ENCODE assay signal across 19 cellular contexts in the genomic region with DNA sequence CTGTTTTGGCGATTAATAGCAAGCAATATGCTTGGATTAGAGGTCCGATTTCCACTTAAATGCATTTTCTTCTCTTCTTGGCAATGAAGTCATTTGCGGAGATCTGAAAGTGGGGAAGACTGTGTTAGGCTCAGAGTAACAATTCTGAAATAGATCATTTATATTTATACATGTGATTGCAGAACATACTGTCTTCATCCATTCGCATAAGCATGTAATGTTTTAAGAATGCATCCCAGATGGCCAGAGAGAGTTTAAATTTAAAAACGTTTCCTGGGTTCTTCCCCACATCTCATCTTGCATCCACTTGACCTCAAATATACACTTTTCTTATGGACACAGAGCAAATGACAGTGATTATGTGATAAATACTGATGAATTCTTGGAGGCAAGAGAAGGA. TPM values are rescaled to one million over a fixed set of nuclear protein-coding genes. Genes with fewer than 3 reads are reported as not detected.
DNase-seq lines count a peak whose midpoint lies in the region; ATAC-seq, FAIRE-seq and TF ChIP-seq lines count a peak whose summit lies in the region.
"Had no signal": no experiment of that assay in that cellular context is flagged by ENCODE, and none has a peak within 500 bp of the region (broad histone marks: within the 10 kb centered on the region; RNA-seq: fewer than 3 reads in every experiment).

No MANE protein-coding gene starts in this region.

- H3K4me2 ChIP-seq in HepG2 (ENCODE audit: low read depth, low read length), result no peak overlapping the region
- H3K4me2 ChIP-seq in GM12878 (ENCODE audit: control insufficient read depth, insufficient read depth), result no peak overlapping the region
- H3K4me2 ChIP-seq in neural progenitor cell, result no peak overlapping the region
- H3K4me2 ChIP-seq in osteoblast (ENCODE audit: insufficient read depth, low read length), result no peak overlapping the region
- H3K4me2 ChIP-seq: PC-9 had no signal

- H3K27me3 Mint-ChIP-seq in natural killer cell (ENCODE audit: low read depth in 2 of 2), result no peaks in the 10 kb centered on the region
- H3K27me3 Mint-ChIP-seq in neural progenitor cell (ENCODE audit: insufficient read depth, low read depth), result peaks cover 2% of the 10 kb centered on the region
- H3K27me3 Mint-ChIP-seq: CD4-positive, alpha-beta memory T cell had no signal

- H3K4me3 ChIP-seq in liver (ENCODE audit: low read depth in 1 of 3, low read length in 3 of 3), result peak overlapping the region; percentile 66 to 74 (median 71)
- no peak overlapping the region for H3K4me3 ChIP-seq in HepG2 (replicated peaks in 1 of 3; ENCODE audit: insufficient read depth in 1 of 3, low read depth in 2 of 3, low read length in 3 of 3)
- no peak overlapping the region for H3K4me3 ChIP-seq in GM12878
- no peak overlapping the region for H3K4me3 ChIP-seq in neural progenitor cell
- H3K4me3 ChIP-seq in osteoblast (ENCODE audit: insufficient read depth, low read length), result no peak overlapping the region
- H3K4me3 ChIP-seq: K562, PC-9 had no signal

- no peaks in the 10 kb centered on the region for H4K20me1 ChIP-seq in HepG2 (ENCODE audit: insufficient read depth, low read length)
- H4K20me1 ChIP-seq in GM12878 (ENCODE audit: control insufficient read depth, insufficient read depth), result no peaks in the 10 kb centered on the region
- H4K20me1 ChIP-seq in neural progenitor cell (ENCODE audit: low read depth), result no peaks in the 10 kb centered on the region
- H4K20me1 ChIP-seq in osteoblast (ENCODE audit: insufficient read depth, low read length), result no peaks in the 10 kb centered on the region

- peak overlapping the region; percentile 91 to 93 for H3K27ac ChIP-seq in liver (ENCODE audit: low read depth in 1 of 2, low read length in 2 of 2)
- H3K27ac ChIP-seq in HepG2 (ENCODE audit: extremely low read length, insufficient read depth, low read length), result no peak overlapping the region
- H3K27ac ChIP-seq in GM12878 (ENCODE audit: control insufficient read depth, insufficient read depth), result no peak overlapping the region
- no peak overlapping the region for H3K27ac ChIP-seq in neural progenitor cell
- H3K27ac ChIP-seq in osteoblast (ENCODE audit: low read depth, low read length), result no peak overlapping the region
- H3K27ac ChIP-seq: PC-9 had no signal

- no peak for FAIRE-seq in HepG2 (lab: Jason Lieb, UNC)
- FAIRE-seq in GM12878 (lab: Jason Lieb, UNC), result no peak
- FAIRE-seq: D721Med, H1, K562 had no signal

- BruUV-seq in HepG2 (replicated peaks; lab: Mats Ljungman, UMichigan) (no TSS peak), GM12878 (replicated peaks; lab: Mats Ljungman, UMichigan) (no TSS peak)

- H3K9me3 Mint-ChIP-seq in natural killer cell (no peaks in the 10 kb centered on the region), neural progenitor cell (no peaks in the 10 kb centered on the region)
- H3K9me3 Mint-ChIP-seq: CD4-positive, alpha-beta memory T cell had no signal

- DNase-seq in HepG2 (ENCODE audit: low spot score) (no peak), GM12878 (ENCODE audit: low read depth, low spot score) (no peak), natural killer cell (no peak), neural progenitor cell (ENCODE audit: low spot score) (no peak), osteoblast (ENCODE audit: insufficient read length, low spot score, missing footprints) (no peak)
- DNase-seq: BE2C; CD4-positive, alpha-beta memory T cell; DMS79 treated with DMSO at 0.1 percent for 48 hours; GDM1; NCI-H1048; NCI-H226; NCI-H69; NK-92 treated with Interleukin-12 subunit alpha and Interleukin-12 subunit beta, amount 100 ng/mL, for 24 hours; PC-9 had no signal

- POLR2A ChIA-PET in HepG2 (lab: Yijun Ruan, JAX), result no interaction called here
- POLR2A ChIA-PET in GM12878 (lab: Charles Lee), result no interaction called here

- in situ Hi-C loops in HepG2 (cut with HindIII; ENCODE audit: extremely low pct_ligation_motif_present, low pct_unique_long_range_greater_than_20kb), result no loop called here
- in situ Hi-C loops in GM12878 (cut with MboI), result no loop called here

- no peak for TF ChIP-seq RAD21 in liver (IDR thresholded peaks at IDR 0.05)
- TF ChIP-seq RAD21 in HepG2 (CRISPR knock-in tag; IDR thresholded peaks at IDR 0.05), result no peak
- TF ChIP-seq RAD21 in GM12878 (IDR thresholded peaks at IDR 0.05; ENCODE audit: insufficient read depth, low read depth, low read length), result no peak

- WGBS in liver, result 38% methylated on average over 5 of the region's 5 CpGs
- WGBS in HepG2 (ENCODE audit: low lambda C conversion rate), result 86% methylated on average over 5 of the region's 5 CpGs
- WGBS in GM12878 (ENCODE audit: insufficient coverage, insufficient replicate concordance, low lambda C conversion rate, missing lambda C conversion rate), result 79% methylated on average over 5 of the region's 5 CpGs

- CTCF ChIA-PET in HepG2 (lab: Yijun Ruan, JAX; ENCODE audit: low intra/inter-chr PET ratio, low total read pairs) (no interaction called here), GM12878 (lab: Yijun Ruan, JAX) (no interaction called here)

- peaks cover 0 to 4% (median 2%) of the 10 kb centered on the region in 4 donors for H3K36me3 ChIP-seq in liver (ENCODE audit: control insufficient read depth in 4 of 4, insufficient read depth in 3 of 4, low read depth in 1 of 4, low read length in 3 of 4)
- peaks cover 1 to 10% of the 10 kb centered on the region in 2 experiments; a peak in 2 of 5 replicates for H3K36me3 ChIP-seq in HepG2 (replicated peaks in 1 of 2; ENCODE audit: control insufficient read depth in 1 of 2, insufficient read depth in 2 of 2, low read length in 2 of 2)
- H3K36me3 ChIP-seq in GM12878 (ENCODE audit: control insufficient read depth in 2 of 2, insufficient read depth in 2 of 2, low read length in 1 of 2), result peaks cover 0 to 25% of the 10 kb centered on the region in 2 experiments; a peak in 2 of 4 replicates
- no peaks in the 10 kb centered on the region for H3K36me3 ChIP-seq in neural progenitor cell
- H3K36me3 ChIP-seq in osteoblast (ENCODE audit: insufficient read depth, low read length), result peaks cover 70% of the 10 kb centered on the region
- H3K36me3 ChIP-seq: BE2C had no signal

- H3K9me3 ChIP-seq in liver (ENCODE audit: control insufficient read depth in 4 of 4, low read length in 3 of 4) (no peaks in the 10 kb centered on the region), HepG2 (ENCODE audit: low read length) (no peaks in the 10 kb centered on the region), GM12878 (replicated peaks; ENCODE audit: control insufficient read depth, insufficient read depth, low read length) (no peaks in the 10 kb centered on the region), neural progenitor cell (ENCODE audit: low read depth) (no peaks in the 10 kb centered on the region), osteoblast (ENCODE audit: low read depth, low read length) (no peaks in the 10 kb centered on the region)
- H3K9me3 ChIP-seq: BE2C had no signal

- intact Hi-C loops in HepG2 (cut with micrococcal nuclease; ENCODE audit: unreplicated experiment) (no loop called here), GM12878 (cut with micrococcal nuclease; ENCODE audit: unreplicated experiment) (no loop called here), natural killer cell (cut with micrococcal nuclease) (no loop called here)

- H3K4me1 Mint-ChIP-seq in natural killer cell, result peaks cover 0 to 8% of the 10 kb centered on the region in 2 donors
- H3K4me1 Mint-ChIP-seq in neural progenitor cell, result peaks cover 9% of the 10 kb centered on the region
- H3K4me1 Mint-ChIP-seq: CD4-positive, alpha-beta memory T cell had no signal

- RAD21 ChIA-PET in GM12878 (lab: Charles Lee; ENCODE audit: unreplicated experiment), result no interaction called here

- H3K79me2 ChIP-seq in HepG2 (ENCODE audit: insufficient read depth, low read length), result no peaks in the 10 kb centered on the region
- no peaks in the 10 kb centered on the region for H3K79me2 ChIP-seq in GM12878 (ENCODE audit: control insufficient read depth, insufficient read depth, low read length)
- no peaks in the 10 kb centered on the region for H3K79me2 ChIP-seq in neural progenitor cell (ENCODE audit: low read depth)
- no peaks in the 10 kb centered on the region for H3K79me2 ChIP-seq in osteoblast (ENCODE audit: insufficient read depth, low read length)

- SMC1A ChIA-PET in GM12878 (lab: Charles Lee; ENCODE audit: uncharacterized antibody, unreplicated experiment), result no interaction called here

- no peak overlapping the region for H3K4me3 Mint-ChIP-seq in natural killer cell
- no peak overlapping the region for H3K4me3 Mint-ChIP-seq in neural progenitor cell
- H3K4me3 Mint-ChIP-seq: CD4-positive, alpha-beta memory T cell had no signal

- TF ChIP-seq EP300 in HepG2 (IDR thresholded peaks at IDR 0.05; ENCODE audit: low read depth in 2 of 2, low read length in 2 of 2), result no peak
- no peak for TF ChIP-seq EP300 in HepG2 (CRISPR knock-in tag; IDR thresholded peaks at IDR 0.05; ENCODE audit: borderline replicate concordance)
- TF ChIP-seq EP300 in GM12878 (IDR thresholded peaks at IDR 0.05; ENCODE audit: borderline replicate concordance in 1 of 2, control insufficient read depth in 1 of 2, low read depth in 2 of 2, low read length in 2 of 2), result no peak

- TF ChIP-seq CTCF in liver (IDR thresholded peaks at IDR 0.05; ENCODE audit: low read depth, low read length, missing input control) (no peak), HepG2 (CRISPR knock-in tag; IDR thresholded peaks at IDR 0.05) (no peak), GM12878 (IDR thresholded peaks at IDR 0.05 in 2 of 3, conservative IDR thresholded peaks at IDR 0.05 in 1 of 3; ENCODE audit: control insufficient read depth in 2 of 3, extremely low read depth in 1 of 3, insufficient read depth in 1 of 3, low read depth in 3 of 3, low read length in 3 of 3) (no peak), natural killer cell (IDR thresholded peaks at IDR 0.05) (no peak), neural progenitor cell (IDR thresholded peaks at IDR 0.05) (no peak), osteoblast (IDR thresholded peaks at IDR 0.05; ENCODE audit: extremely low read depth, low read depth, low read length) (no peak)

- H3K9ac ChIP-seq in liver (ENCODE audit: low read depth in 1 of 2, low read length in 2 of 2), result peak overlapping the region; percentile 93 to 97
- H3K9ac ChIP-seq in HepG2 (ENCODE audit: insufficient read depth, low read depth, low read length), result no peak overlapping the region
- no peak overlapping the region for H3K9ac ChIP-seq in GM12878 (ENCODE audit: control insufficient read depth, insufficient read depth, low read length)
- no peak overlapping the region for H3K9ac ChIP-seq in neural progenitor cell

- H2AFZ ChIP-seq in HepG2 (ENCODE audit: low read length), result no peak overlapping the region
- H2AFZ ChIP-seq in GM12878 (ENCODE audit: control insufficient read depth, low read depth, low read length), result no peak overlapping the region
- no peak overlapping the region for H2AFZ ChIP-seq in neural progenitor cell (replicated peaks)
- no peak overlapping the region for H2AFZ ChIP-seq in osteoblast (ENCODE audit: low read length)
- H2AFZ ChIP-seq: PC-9 had no signal

- peaks cover 4 to 31% (median 9%) of the 10 kb centered on the region in 4 donors for H3K4me1 ChIP-seq in liver (ENCODE audit: control insufficient read depth in 4 of 4, insufficient read depth in 4 of 4, low read length in 3 of 4)
- no peaks in the 10 kb centered on the region for H3K4me1 ChIP-seq in HepG2 (ENCODE audit: insufficient read depth, low read length)
- no peaks in the 10 kb centered on the region for H3K4me1 ChIP-seq in GM12878 (ENCODE audit: control insufficient read depth, insufficient read depth, low read length)
- H3K4me1 ChIP-seq in neural progenitor cell, result no peaks in the 10 kb centered on the region
- peaks cover 8% of the 10 kb centered on the region for H3K4me1 ChIP-seq in osteoblast (ENCODE audit: insufficient read depth, low read length)
- H3K4me1 ChIP-seq: BE2C had no signal

- H3K27ac Mint-ChIP-seq in natural killer cell (peak overlapping the region; percentile 35 to 49), neural progenitor cell (no peak overlapping the region)
- H3K27ac Mint-ChIP-seq: CD4-positive, alpha-beta memory T cell had no signal

- H3K36me3 Mint-ChIP-seq in natural killer cell (peaks cover 26% of the 10 kb centered on the region), neural progenitor cell (peaks cover 18% of the 10 kb centered on the region)

- ATAC-seq in HepG2, result no peak
- no peak for ATAC-seq in GM12878
- ATAC-seq in natural killer cell, result no peak
- ATAC-seq in GM21619 (IDR thresholded peaks at IDR 0.05; ENCODE audit: unreplicated experiment), result no peak
- ATAC-seq: K562 had no signal

- TF ChIP-seq POLR2A in HepG2 (IDR thresholded peaks at IDR 0.05; ENCODE audit: insufficient read depth in 1 of 2, low read depth in 2 of 2, low read length in 2 of 2), result no peak
- TF ChIP-seq POLR2A in GM12878 (IDR thresholded peaks at IDR 0.05; ENCODE audit: low read depth, low read length), result no peak

- H3K27me3 ChIP-seq in liver (ENCODE audit: control insufficient read depth in 4 of 4, insufficient read depth in 4 of 4, low read length in 3 of 4) (no peaks in the 10 kb centered on the region), HepG2 (ENCODE audit: control insufficient read depth in 1 of 2, insufficient read depth in 2 of 2, low read length in 2 of 2) (no peaks in the 10 kb centered on the region), GM12878 (replicated peaks in 1 of 2; ENCODE audit: control insufficient read depth in 2 of 2, insufficient read depth in 2 of 2, low read length in 1 of 2) (no peaks in the 10 kb centered on the region), neural progenitor cell (no peaks in the 10 kb centered on the region), osteoblast (ENCODE audit: insufficient read depth, low read length) (no peaks in the 10 kb centered on the region)
- H3K27me3 ChIP-seq: BE2C had no signal

- H3F3A ChIP-seq in neural progenitor cell (ENCODE audit: low read depth), result peaks cover 4% of the 10 kb centered on the region

RNA-seq across cellular contexts. Expression of gene TFIP11, which starts 13.9 kb away (rescaled TPM):
- total RNA-seq in liver, result 10 to 100 TPM; 27.8 to 31.7 TPM
- 10 to 100 TPM; 14.3 to 21.3 TPM for polyA plus RNA-seq in liver
- 20.8 and 22.8 TPM in 2 replicates for total RNA-seq in HepG2 (2016; rRNA removed; fragmentation: Illumina TruSeq; extraction: Trizol)
- 2.5 and 2.8 TPM in 2 replicates for total RNA-seq in HepG2 (2016; cell fraction: cytosol; rRNA removed; fragmentation: Illumina TruSeq; extraction: Trizol; ENCODE audit: low read depth)
- 20.2 and 22.6 TPM in 2 replicates for total RNA-seq in HepG2 (2016; cell fraction: insoluble cytoplasmic fraction; rRNA removed; fragmentation: Illumina TruSeq; extraction: Trizol)
- total RNA-seq in HepG2 (2016; cell fraction: membrane; rRNA removed; fragmentation: Illumina TruSeq; extraction: Trizol), result 4.9 and 5.7 TPM in 2 replicates
- total RNA-seq in HepG2 (2016; cell fraction: nucleus; rRNA removed; fragmentation: Illumina TruSeq; extraction: Trizol), result 17.0 and 24.6 TPM in 2 replicates
- polyA plus RNA-seq in HepG2 (2011; rRNA removed), result 15.4 and 18.4 TPM in 2 replicates
- polyA plus RNA-seq in HepG2 (2011; cell fraction: cytosol; rRNA removed), result 11.9 and 14.9 TPM in 2 replicates
- 19.7 and 24.6 TPM in 2 replicates for polyA plus RNA-seq in HepG2 (2011; cell fraction: nucleus; rRNA removed)
- polyA plus RNA-seq in HepG2 (2012), result 11.8 and 16.2 TPM in 2 replicates
- polyA plus RNA-seq in HepG2 (2016; cell fraction: cytosol; fragmentation: Illumina TruSeq; extraction: Trizol; ENCODE audit: low read depth), result 0.94 and 1.1 TPM in 2 replicates
- 16.1 and 16.3 TPM in 2 replicates for polyA plus RNA-seq in HepG2 (2016; cell fraction: insoluble cytoplasmic fraction; fragmentation: Illumina TruSeq; extraction: Trizol; ENCODE audit: low read depth)
- 1.7 and 2.2 TPM in 2 replicates for polyA plus RNA-seq in HepG2 (2016; cell fraction: membrane; fragmentation: Illumina TruSeq; extraction: Trizol; ENCODE audit: low read depth)
- 22.2 and 27.8 TPM in 2 replicates for polyA plus RNA-seq in HepG2 (2016; cell fraction: nucleus; fragmentation: Illumina TruSeq; extraction: Trizol; ENCODE audit: insufficient read depth, low read depth)
- polyA minus RNA-seq in HepG2 (2011; rRNA and poly(A)+ RNA removed; ENCODE audit: low replicate concordance), result 32.9 and 35.2 TPM in 2 replicates
- polyA minus RNA-seq in HepG2 (2011; cell fraction: cytosol; rRNA and poly(A)+ RNA removed), result 11.9 and 15.1 TPM in 2 replicates
- polyA minus RNA-seq in HepG2 (2011; cell fraction: nucleus; rRNA and poly(A)+ RNA removed), result 30.3 and 31.2 TPM in 2 replicates
- total RNA-seq in GM12878 (2013; cell fraction: nucleolus; rRNA removed), result 70.0 and 73.7 TPM in 2 replicates
- 31.7 and 34.6 TPM in 2 replicates for total RNA-seq in GM12878 (2014; rRNA removed)
- total RNA-seq in GM12878 (2014; rRNA removed; fragmentation: Illumina TruSeq; extraction: Trizol), result 28.3 and 32.2 TPM in 2 replicates
- total RNA-seq in GM12878 (2021), result 35.6 and 42.2 TPM in 2 replicates
- polyA plus RNA-seq in GM12878 (2011; ENCODE audit: low read depth), result 17.4 TPM
- 36.5 and 43.3 TPM in 2 replicates for polyA plus RNA-seq in GM12878 (2011; rRNA removed)
- 38.1 and 44.3 TPM in 2 replicates for polyA plus RNA-seq in GM12878 (2011; cell fraction: cytosol; rRNA removed)
- 70.3 and 74.9 TPM in 2 replicates for polyA plus RNA-seq in GM12878 (2011; cell fraction: nucleus; rRNA removed)
- 23.4 and 24.1 TPM in 2 replicates for polyA plus RNA-seq in GM12878 (2012)
- polyA plus RNA-seq in GM12878 (2014; fragmentation: Illumina TruSeq; extraction: Trizol), result 27.3 and 29.4 TPM in 2 replicates
- polyA plus RNA-seq in GM12878 (2014; fragmentation: Nextera tagmentation; extraction: Ambion mirVana), result 10 to 100 TPM; 14.2 to 19.1 TPM
- polyA plus RNA-seq in GM12878 (2014; rRNA removed), result 23.1 and 31.6 TPM in 2 replicates
- polyA plus RNA-seq in GM12878 (2016; fragmentation: Nextera tagmentation; extraction: Ambion mirVana), result 10 to 100 TPM; 35.9 to 40.1 TPM
- 66.5 and 75.2 TPM in 2 replicates for polyA minus RNA-seq in GM12878 (2011; rRNA and poly(A)+ RNA removed)
- polyA minus RNA-seq in GM12878 (2011; cell fraction: cytosol; rRNA and poly(A)+ RNA removed), result 12.3 and 18.2 TPM in 2 replicates
- polyA minus RNA-seq in GM12878 (2011; cell fraction: nucleus; rRNA and poly(A)+ RNA removed), result 46.3 and 59.1 TPM in 2 replicates
- 100 to 1,000 TPM; 108 to 131 (median 124) TPM for total RNA-seq in natural killer cell
- total RNA-seq in neural progenitor cell (ENCODE audit: low replicate concordance), result 22.2 and 26.2 TPM in 2 replicates
- 34.7 and 41.0 TPM in 2 replicates for total RNA-seq in osteoblast

RNA-seq across cellular contexts. Expression of gene SRRD, which starts 42.5 kb away (rescaled TPM):
- 10 to 100 TPM; 15.1 to 18.6 TPM for total RNA-seq in liver
- polyA plus RNA-seq in liver, result 10 to 100 TPM in 1 of 2 donors, 1 to 10 TPM in 1; 8.7 to 12.2 TPM
- total RNA-seq in HepG2 (2016; rRNA removed; fragmentation: Illumina TruSeq; extraction: Trizol), result 36.6 and 56.5 TPM in 2 replicates
- 17.9 and 19.5 TPM in 2 replicates for total RNA-seq in HepG2 (2016; cell fraction: cytosol; rRNA removed; fragmentation: Illumina TruSeq; extraction: Trizol; ENCODE audit: low read depth)
- total RNA-seq in HepG2 (2016; cell fraction: insoluble cytoplasmic fraction; rRNA removed; fragmentation: Illumina TruSeq; extraction: Trizol), result 32.5 and 46.6 TPM in 2 replicates
- total RNA-seq in HepG2 (2016; cell fraction: membrane; rRNA removed; fragmentation: Illumina TruSeq; extraction: Trizol), result 41.5 and 47.4 TPM in 2 replicates
- total RNA-seq in HepG2 (2016; cell fraction: nucleus; rRNA removed; fragmentation: Illumina TruSeq; extraction: Trizol), result 15.6 and 20.0 TPM in 2 replicates
- polyA plus RNA-seq in HepG2 (2011; rRNA removed), result 21.8 and 22.8 TPM in 2 replicates
- polyA plus RNA-seq in HepG2 (2011; cell fraction: cytosol; rRNA removed), result 14.2 and 19.3 TPM in 2 replicates
- 6.5 and 12.7 TPM in 2 replicates for polyA plus RNA-seq in HepG2 (2011; cell fraction: nucleus; rRNA removed)
- polyA plus RNA-seq in HepG2 (2012), result 16.5 and 18.1 TPM in 2 replicates
- 38.8 and 45.5 TPM in 2 replicates for polyA plus RNA-seq in HepG2 (2016; cell fraction: cytosol; fragmentation: Illumina TruSeq; extraction: Trizol; ENCODE audit: low read depth)
- polyA plus RNA-seq in HepG2 (2016; cell fraction: insoluble cytoplasmic fraction; fragmentation: Illumina TruSeq; extraction: Trizol; ENCODE audit: low read depth), result 54.6 and 54.9 TPM in 2 replicates
- 41.2 and 47.5 TPM in 2 replicates for polyA plus RNA-seq in HepG2 (2016; cell fraction: membrane; fragmentation: Illumina TruSeq; extraction: Trizol; ENCODE audit: low read depth)
- polyA plus RNA-seq in HepG2 (2016; cell fraction: nucleus; fragmentation: Illumina TruSeq; extraction: Trizol; ENCODE audit: insufficient read depth, low read depth), result 23.9 and 26.3 TPM in 2 replicates
- 13.6 and 15.2 TPM in 2 replicates for polyA minus RNA-seq in HepG2 (2011; rRNA and poly(A)+ RNA removed; ENCODE audit: low replicate concordance)
- 8.6 and 10.8 TPM in 2 replicates for polyA minus RNA-seq in HepG2 (2011; cell fraction: cytosol; rRNA and poly(A)+ RNA removed)
- 14.0 and 18.3 TPM in 2 replicates for polyA minus RNA-seq in HepG2 (2011; cell fraction: nucleus; rRNA and poly(A)+ RNA removed)
- 14.9 and 17.6 TPM in 2 replicates for total RNA-seq in GM12878 (2013; cell fraction: nucleolus; rRNA removed)
- 17.2 and 17.7 TPM in 2 replicates for total RNA-seq in GM12878 (2014; rRNA removed)
- total RNA-seq in GM12878 (2014; rRNA removed; fragmentation: Illumina TruSeq; extraction: Trizol), result 21.2 and 26.4 TPM in 2 replicates
- total RNA-seq in GM12878 (2021), result 27.5 and 32.9 TPM in 2 replicates
- polyA plus RNA-seq in GM12878 (2011; ENCODE audit: low read depth), result 9.4 TPM
- polyA plus RNA-seq in GM12878 (2011; rRNA removed), result 50.5 and 55.9 TPM in 2 replicates
- 20.4 and 32.3 TPM in 2 replicates for polyA plus RNA-seq in GM12878 (2011; cell fraction: cytosol; rRNA removed)
- 16.9 and 17.7 TPM in 2 replicates for polyA plus RNA-seq in GM12878 (2011; cell fraction: nucleus; rRNA removed)
- polyA plus RNA-seq in GM12878 (2012), result 9.4 and 18.9 TPM in 2 replicates
- 31.5 and 41.6 TPM in 2 replicates for polyA plus RNA-seq in GM12878 (2014; fragmentation: Illumina TruSeq; extraction: Trizol)
- 10 to 100 TPM in 1 of 2 experiments, 1 to 10 TPM in 1; 4.1 to 15.4 TPM for polyA plus RNA-seq in GM12878 (2014; fragmentation: Nextera tagmentation; extraction: Ambion mirVana)
- polyA plus RNA-seq in GM12878 (2014; rRNA removed), result 22.3 and 27.4 TPM in 2 replicates
- 10 to 100 TPM; 42.9 to 50.6 TPM for polyA plus RNA-seq in GM12878 (2016; fragmentation: Nextera tagmentation; extraction: Ambion mirVana)
- polyA minus RNA-seq in GM12878 (2011; rRNA and poly(A)+ RNA removed), result 30.7 and 36.9 TPM in 2 replicates
- 7.6 and 9.1 TPM in 2 replicates for polyA minus RNA-seq in GM12878 (2011; cell fraction: cytosol; rRNA and poly(A)+ RNA removed)
- 4.8 and 7.7 TPM in 2 replicates for polyA minus RNA-seq in GM12878 (2011; cell fraction: nucleus; rRNA and poly(A)+ RNA removed)
- 10 to 100 TPM; 18.8 to 21.5 (median 21.4) TPM for total RNA-seq in natural killer cell
- total RNA-seq in neural progenitor cell (ENCODE audit: low replicate concordance), result 28.0 and 36.0 TPM in 2 replicates
- 9.7 and 11.2 TPM in 2 replicates for total RNA-seq in osteoblast

RNA-seq across cellular contexts. Expression of gene HPS4, which starts 42.6 kb away (rescaled TPM):
- total RNA-seq in liver (10 to 100 TPM; 13.6 to 26.2 TPM), HepG2 (2016; rRNA removed; fragmentation: Illumina TruSeq; extraction: Trizol) (29.7 and 34.0 TPM in 2 replicates), GM12878 (2014; rRNA removed) (36.7 and 38.5 TPM in 2 replicates), GM12878 (2014; rRNA removed; fragmentation: Illumina TruSeq; extraction: Trizol) (24.2 and 25.7 TPM in 2 replicates), GM12878 (2021) (34.2 and 35.2 TPM in 2 replicates), natural killer cell (10 to 100 TPM; 44.8 to 53.6 (median 50.7) TPM), neural progenitor cell (ENCODE audit: low replicate concordance) (65.3 and 95.5 TPM in 2 replicates), osteoblast (47.4 and 47.7 TPM in 2 replicates)
- polyA plus RNA-seq in liver (10 to 100 TPM in 1 of 2 donors, 1 to 10 TPM in 1; 5.4 to 11.6 TPM), HepG2 (2011; rRNA removed) (27.4 and 28.0 TPM in 2 replicates), GM12878 (2011; rRNA removed) (36.5 and 52.5 TPM in 2 replicates), GM12878 (2014; fragmentation: Illumina TruSeq; extraction: Trizol) (27.3 and 31.1 TPM in 2 replicates), GM12878 (2014; fragmentation: Nextera tagmentation; extraction: Ambion mirVana) (10 to 100 TPM; 11.7 to 12.3 TPM), GM12878 (2014; rRNA removed) (32.4 and 34.4 TPM in 2 replicates), GM12878 (2016; fragmentation: Nextera tagmentation; extraction: Ambion mirVana) (10 to 100 TPM; 28.7 to 30.5 TPM)
- total RNA-seq in HepG2 (2016; cell fraction: cytosol; rRNA removed; fragmentation: Illumina TruSeq; extraction: Trizol; ENCODE audit: low read depth), result 6.1 and 12.7 TPM in 2 replicates
- total RNA-seq in HepG2 (2016; cell fraction: insoluble cytoplasmic fraction; rRNA removed; fragmentation: Illumina TruSeq; extraction: Trizol), result 28.2 and 33.4 TPM in 2 replicates
- total RNA-seq in HepG2 (2016; cell fraction: membrane; rRNA removed; fragmentation: Illumina TruSeq; extraction: Trizol), result 12.8 and 13.4 TPM in 2 replicates
- 47.5 and 51.3 TPM in 2 replicates for total RNA-seq in HepG2 (2016; cell fraction: nucleus; rRNA removed; fragmentation: Illumina TruSeq; extraction: Trizol)
- 14.0 and 16.9 TPM in 2 replicates for polyA plus RNA-seq in HepG2 (2011; cell fraction: cytosol; rRNA removed)
- 114 and 121 TPM in 2 replicates for polyA plus RNA-seq in HepG2 (2011; cell fraction: nucleus; rRNA removed)
- 20.2 and 21.3 TPM in 2 replicates for polyA plus RNA-seq in HepG2 (2012)
- 2.0 TPM in 2 replicates for polyA plus RNA-seq in HepG2 (2016; cell fraction: cytosol; fragmentation: Illumina TruSeq; extraction: Trizol; ENCODE audit: low read depth)
- polyA plus RNA-seq in HepG2 (2016; cell fraction: insoluble cytoplasmic fraction; fragmentation: Illumina TruSeq; extraction: Trizol; ENCODE audit: low read depth), result 14.9 and 19.8 TPM in 2 replicates
- polyA plus RNA-seq in HepG2 (2016; cell fraction: membrane; fragmentation: Illumina TruSeq; extraction: Trizol; ENCODE audit: low read depth), result 4.4 and 5.3 TPM in 2 replicates
- polyA plus RNA-seq in HepG2 (2016; cell fraction: nucleus; fragmentation: Illumina TruSeq; extraction: Trizol; ENCODE audit: insufficient read depth, low read depth), result 67.8 and 71.6 TPM in 2 replicates
- 18.5 and 40.6 TPM in 2 replicates for polyA minus RNA-seq in HepG2 (2011; rRNA and poly(A)+ RNA removed; ENCODE audit: low replicate concordance)
- 9.3 and 10.6 TPM in 2 replicates for polyA minus RNA-seq in HepG2 (2011; cell fraction: cytosol; rRNA and poly(A)+ RNA removed)
- 61.7 and 71.9 TPM in 2 replicates for polyA minus RNA-seq in HepG2 (2011; cell fraction: nucleus; rRNA and poly(A)+ RNA removed)
- 182 and 200 TPM in 2 replicates for total RNA-seq in GM12878 (2013; cell fraction: nucleolus; rRNA removed)
- 19.5 TPM for polyA plus RNA-seq in GM12878 (2011; ENCODE audit: low read depth)
- 35.8 and 37.7 TPM in 2 replicates for polyA plus RNA-seq in GM12878 (2011; cell fraction: cytosol; rRNA removed)
- 119 and 130 TPM in 2 replicates for polyA plus RNA-seq in GM12878 (2011; cell fraction: nucleus; rRNA removed)
- 26.4 and 30.0 TPM in 2 replicates for polyA plus RNA-seq in GM12878 (2012)
- polyA minus RNA-seq in GM12878 (2011; rRNA and poly(A)+ RNA removed), result 40.2 and 41.4 TPM in 2 replicates
- 14.2 and 15.0 TPM in 2 replicates for polyA minus RNA-seq in GM12878 (2011; cell fraction: cytosol; rRNA and poly(A)+ RNA removed)
- 43.3 and 49.2 TPM in 2 replicates for polyA minus RNA-seq in GM12878 (2011; cell fraction: nucleus; rRNA and poly(A)+ RNA removed)

Comparison
In these comparisons a context has a peak if more than half of its experiments do, and no peak if none do; other contexts are left out.
1. H3K27ac ChIP-seq: peak in liver (2 of 2); none in HepG2 (single experiment), GM12878 (single experiment), neural progenitor cell (single experiment) and osteoblast (single experiment).
2. H3K4me3 ChIP-seq: peak in liver (3 of 3); none in HepG2 (0 of 3), GM12878 (single experiment), neural progenitor cell (single experiment) and osteoblast (single experiment).
3. H3K9ac ChIP-seq: peak in liver (2 of 2); none in HepG2 (single experiment), GM12878 (single experiment) and neural progenitor cell (single experiment).